Comparison of ENCODE assay signal across 33 cellular contexts in genomic region chr3:107365051-107365450, GRCh38. TPM values are rescaled to one million over a fixed set of nuclear protein-coding genes. Genes with fewer than 3 reads are reported as not detected.
"Had no signal": no experiment of that assay in that cellular context is flagged by ENCODE, and none has a peak within 500 bp of the region (broad histone marks: within the 10 kb centered on the region; RNA-seq: fewer than 3 reads in every experiment).

No MANE protein-coding gene starts in this region.

- DNase-seq: colonic mucosa; cortex of kidney; effector CD8-positive, alpha-beta T cell; effector memory CD8-positive, alpha-beta T cell; endodermal cell; erythroblast; esophagus squamous epithelium; foreskin fibroblast; foreskin melanocyte; gastrocnemius medialis; glutamatergic neuron; heart right ventricle; hippocampal formation; left cardiac atrium; left lung; left ventricle myocardium superior; lower lobe of right lung; mesenchymal stem cell; mucosa of descending colon; naive B cell had no signal

- ATAC-seq: effector memory CD8-positive, alpha-beta T cell; esophagus mucosa; gastrocnemius medialis; heart right ventricle; left cardiac atrium; left lung; left ventricle myocardium superior; lower lobe of right lung; mucosa of descending colon had no signal

- H3K4me3 ChIP-seq: colonic mucosa, esophagus squamous epithelium, gastrocnemius medialis, heart right ventricle, left lung, lower lobe of right lung, mucosa of descending colon had no signal

- FAIRE-seq: endometrium, islet of Langerhans, keratinocyte had no signal

- H3K4me1 ChIP-seq: colonic mucosa, left lung, lower lobe of right lung had no signal

- H3K27me3 ChIP-seq: colonic mucosa, esophagus squamous epithelium, gastrocnemius medialis, heart right ventricle, left lung had no signal

- H3K36me3 ChIP-seq: colonic mucosa, esophagus squamous epithelium, gastrocnemius medialis, heart right ventricle, left lung, lower lobe of right lung had no signal

- H3K27ac ChIP-seq: colonic mucosa, epithelial cell of prostate, esophagus squamous epithelium, gastrocnemius medialis, heart right ventricle, left lung, lower lobe of right lung had no signal

- H3K9me3 ChIP-seq: colonic mucosa, esophagus squamous epithelium, gastrocnemius medialis, heart right ventricle, left lung, lower lobe of right lung, mucosa of descending colon had no signal

RNA-seq across cellular contexts. Expression of gene CCDC54, which starts 12.2 kb away (rescaled TPM):
- total RNA-seq: colonic mucosa, dermis microvascular lymphatic vessel endothelial cell, endodermal cell, esophagus mucosa, esophagus squamous epithelium, gastrocnemius medialis, glomerular endothelial cell, heart right ventricle, kidney epithelial cell, left cardiac atrium, left lung, left ventricle myocardium superior, lower leg skin, lower lobe of right lung, lung microvascular endothelial cell, mesenteric fat pad, mesothelial cell of epicardium, mucosa of descending colon, myocyte had no signal
- polyA plus RNA-seq: heart right ventricle, keratinocyte had no signal
